In genomic region chr18:11657554-11657953, GRCh38 we compare ENCODE assay signal across 35 cellular contexts. TPM values are rescaled to one million over a fixed set of nuclear protein-coding genes. Genes with fewer than 3 reads are reported as not detected.
"Had no signal": no experiment of that assay in that cellular context is flagged by ENCODE, and none has a peak within 500 bp of the region (broad histone marks: within the 10 kb centered on the region; RNA-seq: fewer than 3 reads in every experiment).

No MANE protein-coding gene starts in this region.

- DNase-seq: activated CD4-positive, alpha-beta memory T cell treated with anti-CD3 and anti-CD28 coated beads, Interleukin-2, amount 10 ng/mL, durations not matched to agents 7 days and 5 days; activated CD4-positive, alpha-beta T cell treated with anti-CD3 and anti-CD28 coated beads for 1 hour; activated CD4-positive, alpha-beta T cell treated with anti-CD3 and anti-CD28 coated beads for 4 hours; activated CD4-positive, alpha-beta T cell treated with anti-CD3 and anti-CD28 coated beads, Interleukin-2, amount 10 ng/mL, durations not matched to agents 7 days and 5 days; activated CD4-positive, alpha-beta T cell treated with anti-CD3 and anti-CD28 coated beads, Interleukin-2, amount 50 U/mL, for 4 hours; activated effector memory CD4-positive, alpha-beta T cell treated with anti-CD3 and anti-CD28 coated beads, Interleukin-2, amount 50 U/mL, for 16 hours; activated naive CD4-positive, alpha-beta T cell treated with anti-CD3 and anti-CD28 coated beads for 36 hours; activated naive CD8-positive, alpha-beta T cell treated with anti-CD3 and anti-CD28 coated beads for 36 hours; activated naive CD8-positive, alpha-beta T cell treated with anti-CD3 and anti-CD28 coated beads, Interleukin-2, amount 50 U/mL, for 24 hours; activated T-cell treated with anti-CD3 and anti-CD28 coated beads, Interleukin-2, amount 50 U/mL, for 1 hour; activated T-cell treated with anti-CD3 and anti-CD28 coated beads, Interleukin-2, amount 50 U/mL, for 48 hours; adrenal gland; amygdala; aorta; body of pancreas; cortex of kidney; dermis blood vessel endothelial cell; effector CD8-positive, alpha-beta T cell; foreskin keratinocyte; gastrocnemius medialis; glutamatergic neuron; heart left ventricle; T-helper 1 cell; T-helper 17 cell had no signal

- H3K4me1 ChIP-seq: adrenal gland had no signal

- H3K27ac ChIP-seq: adrenal gland, body of pancreas, foreskin keratinocyte, gastrocnemius medialis, heart left ventricle, VCaP had no signal

- H3K9me3 Mint-ChIP-seq: activated CD4-positive, alpha-beta memory T cell treated with anti-CD3 and anti-CD28 coated beads, Interleukin-2, amount 10 ng/mL, durations not matched to agents 7 days and 5 days; activated CD4-positive, alpha-beta T cell treated with anti-CD3 and anti-CD28 coated beads, Interleukin-2, amount 10 ng/mL, durations not matched to agents 7 days and 5 days; activated naive CD4-positive, alpha-beta T cell treated with anti-CD3 and anti-CD28 coated beads for 36 hours; activated naive CD4-positive, alpha-beta T cell treated with anti-CD3 and anti-CD28 coated beads, Interleukin-2, amount 50 U/mL, for 24 hours; activated naive CD8-positive, alpha-beta T cell treated with anti-CD3 and anti-CD28 coated beads for 36 hours; activated naive CD8-positive, alpha-beta T cell treated with anti-CD3 and anti-CD28 coated beads, Interleukin-2, amount 50 U/mL, for 24 hours; activated T-helper 1 cell treated with anti-CD3 and anti-CD28 coated beads, Interleukin-12 subunit alpha, Interleukin-12 subunit beta, Interleukin-2, Interleukin-4 antibody, amounts not matched to agents 30 ng/mL and 10 ng/mL and 1 ng/mL, durations not matched to agents 14 hours and 24 hours and 36 hours; activated T-helper 2 cell treated with anti-CD3 and anti-CD28 coated beads, Interferon-gamma antibody, Interleukin-2, Interleukin-4, amounts not matched to agents 10 μg/mL and 5 μg/mL and 100 μg/mL, durations not matched to agents 14 hours and 24 hours and 36 hours; WTC11 had no signal

- FAIRE-seq: colon, endometrium, endothelial cell of umbilical vein had no signal

- H3K4me3 Mint-ChIP-seq: activated CD4-positive, alpha-beta memory T cell treated with anti-CD3 and anti-CD28 coated beads, Interleukin-2, amount 10 ng/mL, durations not matched to agents 7 days and 5 days; activated CD4-positive, alpha-beta T cell treated with anti-CD3 and anti-CD28 coated beads, Interleukin-2, amount 10 ng/mL, durations not matched to agents 7 days and 5 days; activated naive CD4-positive, alpha-beta T cell treated with anti-CD3 and anti-CD28 coated beads for 36 hours; activated naive CD4-positive, alpha-beta T cell treated with anti-CD3 and anti-CD28 coated beads, Interleukin-2, amount 50 U/mL, for 24 hours; activated naive CD8-positive, alpha-beta T cell treated with anti-CD3 and anti-CD28 coated beads for 36 hours; activated naive CD8-positive, alpha-beta T cell treated with anti-CD3 and anti-CD28 coated beads, Interleukin-2, amount 50 U/mL, for 24 hours; activated T-helper 1 cell treated with anti-CD3 and anti-CD28 coated beads, Interleukin-12 subunit alpha, Interleukin-12 subunit beta, Interleukin-2, Interleukin-4 antibody, amounts not matched to agents 30 ng/mL and 10 ng/mL and 1 ng/mL, durations not matched to agents 14 hours and 24 hours and 36 hours; T-helper 17 cell; WTC11 had no signal

- H3K27ac Mint-ChIP-seq: activated CD4-positive, alpha-beta memory T cell treated with anti-CD3 and anti-CD28 coated beads, Interleukin-2, amount 10 ng/mL, durations not matched to agents 7 days and 5 days; activated CD4-positive, alpha-beta T cell treated with anti-CD3 and anti-CD28 coated beads, Interleukin-2, amount 10 ng/mL, durations not matched to agents 7 days and 5 days; activated naive CD4-positive, alpha-beta T cell treated with anti-CD3 and anti-CD28 coated beads for 36 hours; activated naive CD4-positive, alpha-beta T cell treated with anti-CD3 and anti-CD28 coated beads, Interleukin-2, amount 50 U/mL, for 24 hours; activated naive CD8-positive, alpha-beta T cell treated with anti-CD3 and anti-CD28 coated beads for 36 hours; activated naive CD8-positive, alpha-beta T cell treated with anti-CD3 and anti-CD28 coated beads, Interleukin-2, amount 50 U/mL, for 24 hours; activated T-helper 1 cell treated with anti-CD3 and anti-CD28 coated beads, Interleukin-12 subunit alpha, Interleukin-12 subunit beta, Interleukin-2, Interleukin-4 antibody, amounts not matched to agents 30 ng/mL and 10 ng/mL and 1 ng/mL, durations not matched to agents 14 hours and 24 hours and 36 hours; activated T-helper 2 cell treated with anti-CD3 and anti-CD28 coated beads, Interferon-gamma antibody, Interleukin-2, Interleukin-4, amounts not matched to agents 10 μg/mL and 5 μg/mL and 100 μg/mL, durations not matched to agents 14 hours and 24 hours and 36 hours; T-helper 17 cell; WTC11 had no signal

- H3K36me3 ChIP-seq: adrenal gland, gastrocnemius medialis, heart left ventricle had no signal

- H3K27me3 ChIP-seq: gastrocnemius medialis had no signal

- H3K4me3 ChIP-seq: adrenal gland, body of pancreas, gastrocnemius medialis, heart left ventricle had no signal

- H3K9me3 ChIP-seq: adrenal gland, body of pancreas, gastrocnemius medialis, heart left ventricle had no signal

- H3K36me3 Mint-ChIP-seq: activated naive CD4-positive, alpha-beta T cell treated with anti-CD3 and anti-CD28 coated beads, Interleukin-2, amount 50 U/mL, for 24 hours; activated naive CD8-positive, alpha-beta T cell treated with anti-CD3 and anti-CD28 coated beads for 36 hours; WTC11 had no signal

- ATAC-seq: activated naive CD8-positive, alpha-beta T cell treated with anti-CD3 and anti-CD28 coated beads, Interleukin-2, amount 50 U/mL, for 24 hours; body of pancreas; esophagus mucosa; foreskin keratinocyte; gastrocnemius medialis; heart left ventricle; T-helper 17 cell; WTC11 had no signal

RNA-seq across cellular contexts. Expression of gene SLC35G4, which starts 48.2 kb away (rescaled TPM):
- total RNA-seq: activated CD4-positive, alpha-beta memory T cell treated with anti-CD3 and anti-CD28 coated beads, Interleukin-2, amount 10 ng/mL, durations not matched to agents 7 days and 5 days; activated CD4-positive, alpha-beta T cell treated with anti-CD3 and anti-CD28 coated beads, Interleukin-2, amount 10 ng/mL, durations not matched to agents 7 days and 5 days; activated naive CD4-positive, alpha-beta T cell treated with anti-CD3 and anti-CD28 coated beads for 36 hours; activated naive CD8-positive, alpha-beta T cell treated with anti-CD3 and anti-CD28 coated beads for 36 hours; activated T-helper 1 cell treated with anti-CD3 and anti-CD28 coated beads, Interleukin-12 subunit alpha, Interleukin-12 subunit beta, Interleukin-2, Interleukin-4 antibody, amounts not matched to agents 30 ng/mL and 10 ng/mL and 1 ng/mL, durations not matched to agents 14 hours and 24 hours and 36 hours; activated T-helper 2 cell treated with anti-CD3 and anti-CD28 coated beads, Interferon-gamma antibody, Interleukin-2, Interleukin-4, amounts not matched to agents 10 μg/mL and 5 μg/mL and 100 μg/mL, durations not matched to agents 14 hours and 24 hours and 36 hours; adrenal gland; aorta; body of pancreas; chondrocyte; dermis blood vessel endothelial cell; endothelial cell of umbilical vein; epithelial cell of proximal tubule; esophagus mucosa; foreskin keratinocyte; gastrocnemius medialis; heart left ventricle; T-helper 17 cell; WTC11 had no signal
